ENCODE assay signal across 8 cellular contexts in genomic region chr17:78925662-78926555, GRCh38. TPM values are rescaled to one million over a fixed set of nuclear protein-coding genes. Genes with fewer than 3 reads are reported as not detected.
DNase-seq lines count a peak whose midpoint lies in the region; ATAC-seq, FAIRE-seq and TF ChIP-seq lines count a peak whose summit lies in the region.

No MANE protein-coding gene starts in this region.

- H3K4me3 Mint-ChIP-seq in nephron = peak overlapping the region; percentile 79 to 90 (median 88)
- H3K4me3 Mint-ChIP-seq in activated T-cell treated with anti-CD3 and anti-CD28 coated beads, Interleukin-2, amount 50 U/mL, for 72 hours = peak overlapping the region in 1 of 2 donors; percentile 44

- no peaks in the 10 kb centered on the region for H3K36me3 ChIP-seq in SK-N-MC (ENCODE audit: insufficient read depth, low read length)

- ATAC-seq in GM18502 (IDR thresholded peaks at IDR 0.05; ENCODE audit: poor library complexity, unreplicated experiment) = no peak
- ATAC-seq in activated T-cell treated with anti-CD3 and anti-CD28 coated beads, Interleukin-2, amount 50 U/mL, for 72 hours (replicated peaks in 1 of 2) = no peak

- H3K27ac ChIP-seq in SK-N-MC = peak overlapping the region; percentile 79

- H3K27me3 Mint-ChIP-seq in nephron (ENCODE audit: low read depth) = peaks cover 15% of the 10 kb centered on the region
- peaks cover 9% of the 10 kb centered on the region for H3K27me3 Mint-ChIP-seq in activated T-cell treated with anti-CD3 and anti-CD28 coated beads, Interleukin-2, amount 50 U/mL, for 72 hours (ENCODE audit: low read depth)

- DNase-seq in H54 (ENCODE audit: insufficient read length, low spot score) (peak; percentile 72), SK-N-MC (ENCODE audit: low read depth, low spot score) (no peak), fibroblast of peridontal ligament (ENCODE audit: extremely low read depth) (peak; percentile 89), HUDEP-2 (lab: John Stamatoyannopoulos, UW; ENCODE audit: unreplicated experiment in 76 of 76) (no peak), GOT3 (lab: John Stamatoyannopoulos, UW) (no peak)
- no peak for DNase-seq in activated T-cell treated with anti-CD3 and anti-CD28 coated beads, Interleukin-2, amount 50 U/mL, for 72 hours

- H3K27ac Mint-ChIP-seq in nephron = peak overlapping the region; percentile 89 to 98 (median 97)
- H3K27ac Mint-ChIP-seq in activated T-cell treated with anti-CD3 and anti-CD28 coated beads, Interleukin-2, amount 50 U/mL, for 72 hours = no peak overlapping the region

- no peaks in the 10 kb centered on the region for H3K36me3 Mint-ChIP-seq in nephron (ENCODE audit: low read depth)
- no peaks in the 10 kb centered on the region for H3K36me3 Mint-ChIP-seq in activated T-cell treated with anti-CD3 and anti-CD28 coated beads, Interleukin-2, amount 50 U/mL, for 72 hours (ENCODE audit: insufficient read depth in 2 of 2)

- FAIRE-seq in H54 (lab: Jason Lieb, UNC) = no peak

- peaks cover 41% of the 10 kb centered on the region for H3K4me1 Mint-ChIP-seq in nephron
- H3K4me1 Mint-ChIP-seq in activated T-cell treated with anti-CD3 and anti-CD28 coated beads, Interleukin-2, amount 50 U/mL, for 72 hours (ENCODE audit: low read depth) = peaks cover 18% of the 10 kb centered on the region

- H3K9ac ChIP-seq in SK-N-MC (ENCODE audit: insufficient read length) = peak overlapping the region; percentile 81

- H3K9me3 ChIP-seq in SK-N-MC (ENCODE audit: low read depth, low read length) = no peaks in the 10 kb centered on the region

- H3K4me3 ChIP-seq in SK-N-MC = peak overlapping the region; percentile 87

- TF ChIP-seq CTCF in nephron (IDR thresholded peaks at IDR 0.05; ENCODE audit: unreplicated experiment in 3 of 3) = peak in 1 of 3 experiments; percentile 15

- H3K9me3 Mint-ChIP-seq in nephron = no peaks in the 10 kb centered on the region
- H3K9me3 Mint-ChIP-seq in activated T-cell treated with anti-CD3 and anti-CD28 coated beads, Interleukin-2, amount 50 U/mL, for 72 hours = no peaks in the 10 kb centered on the region

- no peak for TF ChIP-seq POLR2A in H54 (IDR thresholded peaks at IDR 0.05; ENCODE audit: low read depth, low read length)

RNA-seq across cellular contexts. Expression of gene TIMP2, which starts 0.7 kb away (rescaled TPM):
- total RNA-seq in activated T-cell treated with anti-CD3 and anti-CD28 coated beads, Interleukin-2, amount 50 U/mL, for 72 hours = 1 to 10 TPM; 2.6 to 4.1 TPM

RNA-seq across cellular contexts. Expression of gene CEP295NL, which starts 22.9 kb away (rescaled TPM):
- under 1 TPM; 0.12 to 0.19 TPM for total RNA-seq in activated T-cell treated with anti-CD3 and anti-CD28 coated beads, Interleukin-2, amount 50 U/mL, for 72 hours

RNA-seq across cellular contexts. Expression of gene LGALS3BP, which starts 53.8 kb away (rescaled TPM):
- 10 to 100 TPM; 23.1 to 28.2 TPM for total RNA-seq in activated T-cell treated with anti-CD3 and anti-CD28 coated beads, Interleukin-2, amount 50 U/mL, for 72 hours

Comparison
In these comparisons a context has a peak if more than half of its experiments do, and no peak if none do; other contexts are left out.
1. DNase-seq: peak in H54 (single experiment) and fibroblast of peridontal ligament (single experiment); none in SK-N-MC (single experiment), HUDEP-2 (0 of 76), GOT3 (single experiment) and activated T-cell treated with anti-CD3 and anti-CD28 coated beads, Interleukin-2, amount 50 U/mL, for 72 hours (0 of 2).